Comparison of ENCODE assay signal across 2 cellular contexts in genomic region chr1:75671708-75672107, GRCh38.
TF ChIP-seq lines count a peak whose summit lies in the region.

No MANE protein-coding gene starts in this region.

TF ChIP-seq in HepG2, 621 proteins besides CTCF, POLR2A, EP300 and RAD21:
- 0 out of 2 replicates have a peak, but pooled peaks have one; percentile 24 for TF ChIP-seq FOXO4 (CRISPR knock-in tag; conservative IDR thresholded peaks at IDR 0.05)
- TF ChIP-seq GTF2F1 (IDR thresholded peaks at IDR 0.05; ENCODE audit: low read length) = no peak

TF ChIP-seq in WTC11, 78 proteins besides CTCF, POLR2A, EP300 and RAD21:
- TF ChIP-seq USF2 (CRISPR knock-in tag; IDR thresholded peaks at IDR 0.05) = no peak
- TF ChIP-seq E2F5 (CRISPR knock-in tag; IDR thresholded peaks at IDR 0.05) = no peak
- TF ChIP-seq IRF2 (CRISPR knock-in tag; IDR thresholded peaks at IDR 0.05; ENCODE audit: borderline replicate concordance, low read depth) = no peak
- TF ChIP-seq GTF2I (CRISPR knock-in tag; conservative IDR thresholded peaks at IDR 0.05) = no peak
- TF ChIP-seq FOXP4 (CRISPR knock-in tag; IDR thresholded peaks at IDR 0.05) = no peak
- no peak for TF ChIP-seq ATF3 (CRISPR knock-in tag; conservative IDR thresholded peaks at IDR 0.05)
